In the genomic region with DNA sequence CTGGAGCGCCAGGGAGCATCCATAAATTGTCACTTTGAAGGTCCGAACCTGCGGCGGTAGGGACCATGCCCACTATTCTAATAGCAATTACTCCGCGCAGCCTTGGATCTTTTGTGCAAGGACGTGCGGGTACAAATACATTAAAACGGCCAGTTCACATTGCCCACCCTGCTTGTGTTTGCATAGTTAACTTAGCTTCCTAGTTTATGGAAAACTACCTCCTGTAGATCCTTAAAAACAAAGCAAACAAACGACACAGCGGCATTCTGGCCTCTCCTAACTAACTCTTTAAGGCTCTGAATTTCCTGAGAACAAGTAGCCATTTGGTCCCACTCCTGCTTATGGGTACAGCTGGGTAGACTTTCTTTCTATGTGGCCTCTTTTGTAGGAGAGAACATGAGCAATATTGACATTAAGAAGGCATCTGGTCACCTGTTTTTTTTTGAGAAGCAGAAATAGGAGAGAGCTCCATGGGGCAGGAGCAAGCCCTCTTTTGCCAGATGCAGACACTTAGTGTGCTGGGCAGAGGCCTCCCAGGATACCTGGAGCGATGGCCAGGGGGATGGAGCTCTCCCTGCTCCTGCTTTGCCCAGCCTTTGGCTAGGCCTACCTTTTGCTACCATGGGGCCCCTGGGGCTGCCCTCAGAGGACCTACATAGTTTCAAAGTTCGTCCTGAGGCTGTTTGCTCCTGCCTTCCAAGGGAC, we compare ENCODE assay signal across 1 cellular context.
TF ChIP-seq lines count a peak whose summit lies in the region.

No MANE protein-coding gene starts in this region.

TF ChIP-seq in HepG2, 621 proteins besides CTCF, POLR2A, EP300 and RAD21 (continued from another document and continues in another):
- TF ChIP-seq, protein P1, sequence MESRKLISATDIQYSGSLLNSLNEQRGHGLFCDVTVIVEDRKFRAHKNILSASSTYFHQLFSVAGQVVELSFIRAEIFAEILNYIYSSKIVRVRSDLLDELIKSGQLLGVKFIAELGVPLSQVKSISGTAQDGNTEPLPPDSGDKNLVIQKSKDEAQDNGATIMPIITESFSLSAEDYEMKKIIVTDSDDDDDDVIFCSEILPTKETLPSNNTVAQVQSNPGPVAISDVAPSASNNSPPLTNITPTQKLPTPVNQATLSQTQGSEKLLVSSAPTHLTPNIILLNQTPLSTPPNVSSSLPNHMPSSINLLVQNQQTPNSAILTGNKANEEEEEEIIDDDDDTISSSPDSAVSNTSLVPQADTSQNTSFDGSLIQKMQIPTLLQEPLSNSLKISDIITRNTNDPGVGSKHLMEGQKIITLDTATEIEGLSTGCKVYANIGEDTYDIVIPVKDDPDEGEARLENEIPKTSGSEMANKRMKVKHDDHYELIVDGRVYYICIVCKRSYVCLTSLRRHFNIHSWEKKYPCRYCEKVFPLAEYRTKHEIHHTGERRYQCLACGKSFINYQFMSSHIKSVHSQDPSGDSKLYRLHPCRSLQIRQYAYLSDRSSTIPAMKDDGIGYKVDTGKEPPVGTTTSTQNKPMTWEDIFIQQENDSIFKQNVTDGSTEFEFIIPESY (CRISPR knock-in tag; IDR thresholded peaks at IDR 0.05) = no peak
- no peak for TF ChIP-seq ZSCAN31 (CRISPR knock-in tag; IDR thresholded peaks at IDR 0.05; ENCODE audit: low read depth)
- no peak for TF ChIP-seq NFIB (CRISPR knock-in tag; IDR thresholded peaks at IDR 0.05; ENCODE audit: borderline replicate concordance)
- TF ChIP-seq ZFP41 (CRISPR knock-in tag; IDR thresholded peaks at IDR 0.05; ENCODE audit: borderline replicate concordance) = 0 out of 2 replicates have a peak, but pooled peaks have one; percentile 5
- peak; percentile 16; the same call in 1 of the 2 replicates for TF ChIP-seq KDM2A (CRISPR knock-in tag; IDR thresholded peaks at IDR 0.05; ENCODE audit: borderline replicate concordance, low read depth)
- peak; percentile 60; the same call in 1 of the 2 replicates for TF ChIP-seq ZNF263 (CRISPR knock-in tag; IDR thresholded peaks at IDR 0.05)
- no peak; the same call in 1 of the 2 replicates for TF ChIP-seq GABPB1 (CRISPR knock-in tag; IDR thresholded peaks at IDR 0.05)
- no peak; the same call in 1 of the 2 replicates for TF ChIP-seq ZBTB20 (CRISPR knock-in tag; IDR thresholded peaks at IDR 0.05; ENCODE audit: borderline replicate concordance, low read depth)
- TF ChIP-seq NFYC (CRISPR knock-in tag; IDR thresholded peaks at IDR 0.05) = no peak
- TF ChIP-seq, protein P2, sequence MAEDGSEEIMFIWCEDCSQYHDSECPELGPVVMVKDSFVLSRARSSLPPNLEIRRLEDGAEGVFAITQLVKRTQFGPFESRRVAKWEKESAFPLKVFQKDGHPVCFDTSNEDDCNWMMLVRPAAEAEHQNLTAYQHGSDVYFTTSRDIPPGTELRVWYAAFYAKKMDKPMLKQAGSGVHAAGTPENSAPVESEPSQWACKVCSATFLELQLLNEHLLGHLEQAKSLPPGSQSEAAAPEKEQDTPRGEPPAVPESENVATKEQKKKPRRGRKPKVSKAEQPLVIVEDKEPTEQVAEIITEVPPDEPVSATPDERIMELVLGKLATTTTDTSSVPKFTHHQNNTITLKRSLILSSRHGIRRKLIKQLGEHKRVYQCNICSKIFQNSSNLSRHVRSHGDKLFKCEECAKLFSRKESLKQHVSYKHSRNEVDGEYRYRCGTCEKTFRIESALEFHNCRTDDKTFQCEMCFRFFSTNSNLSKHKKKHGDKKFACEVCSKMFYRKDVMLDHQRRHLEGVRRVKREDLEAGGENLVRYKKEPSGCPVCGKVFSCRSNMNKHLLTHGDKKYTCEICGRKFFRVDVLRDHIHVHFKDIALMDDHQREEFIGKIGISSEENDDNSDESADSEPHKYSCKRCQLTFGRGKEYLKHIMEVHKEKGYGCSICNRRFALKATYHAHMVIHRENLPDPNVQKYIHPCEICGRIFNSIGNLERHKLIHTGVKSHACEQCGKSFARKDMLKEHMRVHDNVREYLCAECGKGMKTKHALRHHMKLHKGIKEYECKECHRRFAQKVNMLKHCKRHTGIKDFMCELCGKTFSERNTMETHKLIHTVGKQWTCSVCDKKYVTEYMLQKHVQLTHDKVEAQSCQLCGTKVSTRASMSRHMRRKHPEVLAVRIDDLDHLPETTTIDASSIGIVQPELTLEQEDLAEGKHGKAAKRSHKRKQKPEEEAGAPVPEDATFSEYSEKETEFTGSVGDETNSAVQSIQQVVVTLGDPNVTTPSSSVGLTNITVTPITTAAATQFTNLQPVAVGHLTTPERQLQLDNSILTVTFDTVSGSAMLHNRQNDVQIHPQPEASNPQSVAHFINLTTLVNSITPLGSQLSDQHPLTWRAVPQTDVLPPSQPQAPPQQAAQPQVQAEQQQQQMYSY (CRISPR knock-in tag; IDR thresholded peaks at IDR 0.05) = peak; percentile 92
- TF ChIP-seq, protein P3, sequence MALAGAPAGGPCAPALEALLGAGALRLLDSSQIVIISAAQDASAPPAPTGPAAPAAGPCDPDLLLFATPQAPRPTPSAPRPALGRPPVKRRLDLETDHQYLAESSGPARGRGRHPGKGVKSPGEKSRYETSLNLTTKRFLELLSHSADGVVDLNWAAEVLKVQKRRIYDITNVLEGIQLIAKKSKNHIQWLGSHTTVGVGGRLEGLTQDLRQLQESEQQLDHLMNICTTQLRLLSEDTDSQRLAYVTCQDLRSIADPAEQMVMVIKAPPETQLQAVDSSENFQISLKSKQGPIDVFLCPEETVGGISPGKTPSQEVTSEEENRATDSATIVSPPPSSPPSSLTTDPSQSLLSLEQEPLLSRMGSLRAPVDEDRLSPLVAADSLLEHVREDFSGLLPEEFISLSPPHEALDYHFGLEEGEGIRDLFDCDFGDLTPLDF (CRISPR knock-in tag; IDR thresholded peaks at IDR 0.05) = no peak
- no peak for TF ChIP-seq SSRP1 (CRISPR knock-in tag; IDR thresholded peaks at IDR 0.05)
- TF ChIP-seq, protein P4, sequence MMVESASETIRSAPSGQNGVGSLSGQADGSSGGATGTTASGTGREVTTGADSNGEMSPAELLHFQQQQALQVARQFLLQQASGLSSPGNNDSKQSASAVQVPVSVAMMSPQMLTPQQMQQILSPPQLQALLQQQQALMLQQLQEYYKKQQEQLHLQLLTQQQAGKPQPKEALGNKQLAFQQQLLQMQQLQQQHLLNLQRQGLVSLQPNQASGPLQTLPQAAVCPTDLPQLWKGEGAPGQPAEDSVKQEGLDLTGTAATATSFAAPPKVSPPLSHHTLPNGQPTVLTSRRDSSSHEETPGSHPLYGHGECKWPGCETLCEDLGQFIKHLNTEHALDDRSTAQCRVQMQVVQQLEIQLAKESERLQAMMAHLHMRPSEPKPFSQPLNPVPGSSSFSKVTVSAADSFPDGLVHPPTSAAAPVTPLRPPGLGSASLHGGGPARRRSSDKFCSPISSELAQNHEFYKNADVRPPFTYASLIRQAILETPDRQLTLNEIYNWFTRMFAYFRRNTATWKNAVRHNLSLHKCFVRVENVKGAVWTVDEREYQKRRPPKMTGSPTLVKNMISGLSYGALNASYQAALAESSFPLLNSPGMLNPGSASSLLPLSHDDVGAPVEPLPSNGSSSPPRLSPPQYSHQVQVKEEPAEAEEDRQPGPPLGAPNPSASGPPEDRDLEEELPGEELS (CRISPR knock-in tag; IDR thresholded peaks at IDR 0.05) = peak; percentile 24; the same call in 1 of the 2 replicates
- no peak for TF ChIP-seq PHF5A (CRISPR knock-in tag; IDR thresholded peaks at IDR 0.05; ENCODE audit: low read depth, unreplicated experiment)
- no peak for TF ChIP-seq FOXA1 (IDR thresholded peaks at IDR 0.05)
- 0 out of 2 replicates have a peak, but pooled peaks have one; percentile 17 for TF ChIP-seq FOXA1 (CRISPR knock-in tag; IDR thresholded peaks at IDR 0.05)
- TF ChIP-seq NFKBIZ (CRISPR knock-in tag; IDR thresholded peaks at IDR 0.05) = no peak
- TF ChIP-seq, protein P5, sequence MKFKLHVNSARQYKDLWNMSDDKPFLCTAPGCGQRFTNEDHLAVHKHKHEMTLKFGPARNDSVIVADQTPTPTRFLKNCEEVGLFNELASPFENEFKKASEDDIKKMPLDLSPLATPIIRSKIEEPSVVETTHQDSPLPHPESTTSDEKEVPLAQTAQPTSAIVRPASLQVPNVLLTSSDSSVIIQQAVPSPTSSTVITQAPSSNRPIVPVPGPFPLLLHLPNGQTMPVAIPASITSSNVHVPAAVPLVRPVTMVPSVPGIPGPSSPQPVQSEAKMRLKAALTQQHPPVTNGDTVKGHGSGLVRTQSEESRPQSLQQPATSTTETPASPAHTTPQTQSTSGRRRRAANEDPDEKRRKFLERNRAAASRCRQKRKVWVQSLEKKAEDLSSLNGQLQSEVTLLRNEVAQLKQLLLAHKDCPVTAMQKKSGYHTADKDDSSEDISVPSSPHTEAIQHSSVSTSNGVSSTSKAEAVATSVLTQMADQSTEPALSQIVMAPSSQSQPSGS (CRISPR knock-in tag; IDR thresholded peaks at IDR 0.05) = peak; percentile 62; the same call in 1 of the 2 replicates
- TF ChIP-seq, protein P6, sequence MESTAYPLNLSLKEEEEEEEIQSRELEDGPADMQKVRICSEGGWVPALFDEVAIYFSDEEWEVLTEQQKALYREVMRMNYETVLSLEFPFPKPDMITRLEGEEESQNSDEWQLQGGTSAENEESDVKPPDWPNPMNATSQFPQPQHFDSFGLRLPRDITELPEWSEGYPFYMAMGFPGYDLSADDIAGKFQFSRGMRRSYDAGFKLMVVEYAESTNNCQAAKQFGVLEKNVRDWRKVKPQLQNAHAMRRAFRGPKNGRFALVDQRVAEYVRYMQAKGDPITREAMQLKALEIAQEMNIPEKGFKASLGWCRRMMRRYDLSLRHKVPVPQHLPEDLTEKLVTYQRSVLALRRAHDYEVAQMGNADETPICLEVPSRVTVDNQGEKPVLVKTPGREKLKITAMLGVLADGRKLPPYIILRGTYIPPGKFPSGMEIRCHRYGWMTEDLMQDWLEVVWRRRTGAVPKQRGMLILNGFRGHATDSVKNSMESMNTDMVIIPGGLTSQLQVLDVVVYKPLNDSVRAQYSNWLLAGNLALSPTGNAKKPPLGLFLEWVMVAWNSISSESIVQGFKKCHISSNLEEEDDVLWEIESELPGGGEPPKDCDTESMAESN (CRISPR knock-in tag; conservative IDR thresholded peaks at IDR 0.05) = peak; percentile 93
- TF ChIP-seq HNF4G (IDR thresholded peaks at IDR 0.05; ENCODE audit: borderline replicate concordance, low read depth, low read length) = peak; percentile 57
- no peak; the same call in 1 of the 2 replicates for TF ChIP-seq HNF4G (CRISPR knock-in tag; IDR thresholded peaks at IDR 0.05; ENCODE audit: borderline replicate concordance, low read depth)
- TF ChIP-seq HES4 (CRISPR knock-in tag; IDR thresholded peaks at IDR 0.05; ENCODE audit: borderline replicate concordance) = no peak
- TF ChIP-seq RBFOX2 (IDR thresholded peaks at IDR 0.05; ENCODE audit: low read depth, low read length) = no peak; the same call in 1 of the 2 replicates
- TF ChIP-seq, protein P7, sequence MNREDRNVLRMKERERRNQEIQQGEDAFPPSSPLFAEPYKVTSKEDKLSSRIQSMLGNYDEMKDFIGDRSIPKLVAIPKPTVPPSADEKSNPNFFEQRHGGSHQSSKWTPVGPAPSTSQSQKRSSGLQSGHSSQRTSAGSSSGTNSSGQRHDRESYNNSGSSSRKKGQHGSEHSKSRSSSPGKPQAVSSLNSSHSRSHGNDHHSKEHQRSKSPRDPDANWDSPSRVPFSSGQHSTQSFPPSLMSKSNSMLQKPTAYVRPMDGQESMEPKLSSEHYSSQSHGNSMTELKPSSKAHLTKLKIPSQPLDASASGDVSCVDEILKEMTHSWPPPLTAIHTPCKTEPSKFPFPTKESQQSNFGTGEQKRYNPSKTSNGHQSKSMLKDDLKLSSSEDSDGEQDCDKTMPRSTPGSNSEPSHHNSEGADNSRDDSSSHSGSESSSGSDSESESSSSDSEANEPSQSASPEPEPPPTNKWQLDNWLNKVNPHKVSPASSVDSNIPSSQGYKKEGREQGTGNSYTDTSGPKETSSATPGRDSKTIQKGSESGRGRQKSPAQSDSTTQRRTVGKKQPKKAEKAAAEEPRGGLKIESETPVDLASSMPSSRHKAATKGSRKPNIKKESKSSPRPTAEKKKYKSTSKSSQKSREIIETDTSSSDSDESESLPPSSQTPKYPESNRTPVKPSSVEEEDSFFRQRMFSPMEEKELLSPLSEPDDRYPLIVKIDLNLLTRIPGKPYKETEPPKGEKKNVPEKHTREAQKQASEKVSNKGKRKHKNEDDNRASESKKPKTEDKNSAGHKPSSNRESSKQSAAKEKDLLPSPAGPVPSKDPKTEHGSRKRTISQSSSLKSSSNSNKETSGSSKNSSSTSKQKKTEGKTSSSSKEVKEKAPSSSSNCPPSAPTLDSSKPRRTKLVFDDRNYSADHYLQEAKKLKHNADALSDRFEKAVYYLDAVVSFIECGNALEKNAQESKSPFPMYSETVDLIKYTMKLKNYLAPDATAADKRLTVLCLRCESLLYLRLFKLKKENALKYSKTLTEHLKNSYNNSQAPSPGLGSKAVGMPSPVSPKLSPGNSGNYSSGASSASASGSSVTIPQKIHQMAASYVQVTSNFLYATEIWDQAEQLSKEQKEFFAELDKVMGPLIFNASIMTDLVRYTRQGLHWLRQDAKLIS (CRISPR knock-in tag; IDR thresholded peaks at IDR 0.05) = peak; percentile 67; the same call in 1 of the 2 replicates
- TF ChIP-seq, protein P8, sequence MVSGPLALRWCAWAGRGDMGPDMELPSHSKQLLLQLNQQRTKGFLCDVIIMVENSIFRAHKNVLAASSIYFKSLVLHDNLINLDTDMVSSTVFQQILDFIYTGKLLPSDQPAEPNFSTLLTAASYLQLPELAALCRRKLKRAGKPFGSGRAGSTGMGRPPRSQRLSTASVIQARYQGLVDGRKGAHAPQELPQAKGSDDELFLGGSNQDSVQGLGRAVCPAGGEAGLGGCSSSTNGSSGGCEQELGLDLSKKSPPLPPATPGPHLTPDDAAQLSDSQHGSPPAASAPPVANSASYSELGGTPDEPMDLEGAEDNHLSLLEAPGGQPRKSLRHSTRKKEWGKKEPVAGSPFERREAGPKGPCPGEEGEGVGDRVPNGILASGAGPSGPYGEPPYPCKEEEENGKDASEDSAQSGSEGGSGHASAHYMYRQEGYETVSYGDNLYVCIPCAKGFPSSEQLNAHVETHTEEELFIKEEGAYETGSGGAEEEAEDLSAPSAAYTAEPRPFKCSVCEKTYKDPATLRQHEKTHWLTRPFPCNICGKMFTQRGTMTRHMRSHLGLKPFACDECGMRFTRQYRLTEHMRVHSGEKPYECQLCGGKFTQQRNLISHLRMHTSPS (CRISPR knock-in tag; IDR thresholded peaks at IDR 0.05; ENCODE audit: low read depth) = 0 out of 2 replicates have a peak, but pooled peaks have one; percentile 23
- TF ChIP-seq ARNTL (CRISPR knock-in tag; IDR thresholded peaks at IDR 0.05) = no peak
- peak; percentile 96 for TF ChIP-seq RXRA (CRISPR knock-in tag; IDR thresholded peaks at IDR 0.05)
- TF ChIP-seq PTBP1 (IDR thresholded peaks at IDR 0.05; ENCODE audit: low read depth, low read length, poor library complexity, severe bottlenecking) = no peak
- no peak for TF ChIP-seq NFKB2 (CRISPR knock-in tag; IDR thresholded peaks at IDR 0.05; ENCODE audit: borderline replicate concordance)
- no peak for TF ChIP-seq GLI4 (CRISPR knock-in tag; IDR thresholded peaks at IDR 0.05; ENCODE audit: borderline replicate concordance)
- TF ChIP-seq, protein P9, sequence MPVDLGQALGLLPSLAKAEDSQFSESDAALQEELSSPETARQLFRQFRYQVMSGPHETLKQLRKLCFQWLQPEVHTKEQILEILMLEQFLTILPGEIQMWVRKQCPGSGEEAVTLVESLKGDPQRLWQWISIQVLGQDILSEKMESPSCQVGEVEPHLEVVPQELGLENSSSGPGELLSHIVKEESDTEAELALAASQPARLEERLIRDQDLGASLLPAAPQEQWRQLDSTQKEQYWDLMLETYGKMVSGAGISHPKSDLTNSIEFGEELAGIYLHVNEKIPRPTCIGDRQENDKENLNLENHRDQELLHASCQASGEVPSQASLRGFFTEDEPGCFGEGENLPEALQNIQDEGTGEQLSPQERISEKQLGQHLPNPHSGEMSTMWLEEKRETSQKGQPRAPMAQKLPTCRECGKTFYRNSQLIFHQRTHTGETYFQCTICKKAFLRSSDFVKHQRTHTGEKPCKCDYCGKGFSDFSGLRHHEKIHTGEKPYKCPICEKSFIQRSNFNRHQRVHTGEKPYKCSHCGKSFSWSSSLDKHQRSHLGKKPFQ (CRISPR knock-in tag; IDR thresholded peaks at IDR 0.05; ENCODE audit: insufficient replicate concordance) = no peak
- TF ChIP-seq, protein P10, sequence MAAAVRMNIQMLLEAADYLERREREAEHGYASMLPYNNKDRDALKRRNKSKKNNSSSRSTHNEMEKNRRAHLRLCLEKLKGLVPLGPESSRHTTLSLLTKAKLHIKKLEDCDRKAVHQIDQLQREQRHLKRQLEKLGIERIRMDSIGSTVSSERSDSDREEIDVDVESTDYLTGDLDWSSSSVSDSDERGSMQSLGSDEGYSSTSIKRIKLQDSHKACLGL (CRISPR knock-in tag; IDR thresholded peaks at IDR 0.05) = no peak
